In genomic region chr2:30567317-30567716, GRCh38 we compare ENCODE assay signal across 27 cellular contexts.
"Had no signal": no experiment of that assay in that cellular context is flagged by ENCODE, and none has a peak within 500 bp of the region (broad histone marks: within the 10 kb centered on the region; RNA-seq: fewer than 3 reads in every experiment).

No MANE protein-coding gene starts in this region.

- DNase-seq: activated CD4-positive, alpha-beta T cell treated with anti-CD3 and anti-CD28 coated beads for 36 hours; activated CD4-positive, CD25-positive, alpha-beta regulatory T cell; activated CD8-positive, alpha-beta memory T cell treated with anti-CD3 and anti-CD28 coated beads, Interleukin-2, amount 10 ng/mL, durations not matched to agents 7 days and 5 days; activated CD8-positive, alpha-beta T cell treated with anti-CD3 and anti-CD28 coated beads, Interleukin-2, amount 10 ng/mL, durations not matched to agents 7 days and 5 days; activated naive CD4-positive, alpha-beta T cell; activated T-cell treated with anti-CD3 and anti-CD28 coated beads, Interleukin-2, amount 50 U/mL, for 72 hours; caudate nucleus; endodermal cell; foreskin fibroblast; heart right ventricle; kidney glomerular epithelial cell; left lung; naive thymus-derived CD4-positive, alpha-beta T cell; nucleus accumbens; pancreas; retina; stimulated activated naive CD4-positive, alpha-beta T cell; T-helper 1 cell had no signal

- H3K4me3 ChIP-seq: ascending aorta, heart right ventricle, left lung, pancreas, prostate gland, vagina had no signal

- H3K27ac ChIP-seq: prostate gland, vagina had no signal

- H3K4me1 ChIP-seq: left lung, pancreas, prostate gland, vagina had no signal

- H3K4me1 Mint-ChIP-seq: endodermal cell, mesothelial cell of epicardium had no signal

- H3K27ac Mint-ChIP-seq: activated CD4-positive, alpha-beta T cell treated with anti-CD3 and anti-CD28 coated beads for 36 hours; activated CD8-positive, alpha-beta memory T cell treated with anti-CD3 and anti-CD28 coated beads, Interleukin-2, amount 10 ng/mL, durations not matched to agents 7 days and 5 days; activated CD8-positive, alpha-beta T cell treated with anti-CD3 and anti-CD28 coated beads, Interleukin-2, amount 10 ng/mL, durations not matched to agents 7 days and 5 days; activated naive CD4-positive, alpha-beta T cell treated with anti-CD3 and anti-CD28 coated beads, Interleukin-2, amount 50 U/mL, for 72 hours; brain; endodermal cell; mesothelial cell of epicardium; T-helper 2 cell treated with Interferon-gamma antibody and Interleukin-4, amounts not matched to agents 5 μg/mL and 100 μg/mL, for 36 hours; type B pancreatic cell had no signal

- H3K9me3 Mint-ChIP-seq: activated naive CD4-positive, alpha-beta T cell treated with anti-CD3 and anti-CD28 coated beads, Interleukin-2, amount 50 U/mL, for 72 hours; activated T-cell treated with anti-CD3 and anti-CD28 coated beads, Interleukin-2, amount 50 U/mL, for 72 hours; brain; endodermal cell; mesothelial cell of epicardium; naive thymus-derived CD4-positive, alpha-beta T cell; T-helper 2 cell treated with Interferon-gamma antibody and Interleukin-4, amounts not matched to agents 5 μg/mL and 100 μg/mL, for 36 hours; type B pancreatic cell had no signal

- H3K9me3 ChIP-seq: ascending aorta, heart right ventricle, left lung, pancreas, prostate gland, vagina had no signal

- H3K36me3 ChIP-seq: left lung, pancreas, prostate gland, vagina had no signal

- H3K27me3 Mint-ChIP-seq: activated CD4-positive, alpha-beta T cell treated with anti-CD3 and anti-CD28 coated beads for 36 hours; activated CD8-positive, alpha-beta memory T cell treated with anti-CD3 and anti-CD28 coated beads, Interleukin-2, amount 10 ng/mL, durations not matched to agents 7 days and 5 days; brain; naive thymus-derived CD4-positive, alpha-beta T cell; type B pancreatic cell had no signal

- ATAC-seq: activated CD4-positive, alpha-beta T cell treated with anti-CD3 and anti-CD28 coated beads for 36 hours; activated CD8-positive, alpha-beta memory T cell treated with anti-CD3 and anti-CD28 coated beads, Interleukin-2, amount 10 ng/mL, durations not matched to agents 7 days and 5 days; activated CD8-positive, alpha-beta T cell treated with anti-CD3 and anti-CD28 coated beads, Interleukin-2, amount 10 ng/mL, durations not matched to agents 7 days and 5 days; activated naive CD4-positive, alpha-beta T cell treated with anti-CD3 and anti-CD28 coated beads, Interleukin-2, amount 50 U/mL, for 72 hours; activated T-cell treated with anti-CD3 and anti-CD28 coated beads, Interleukin-2, amount 50 U/mL, for 72 hours; esophagus mucosa; naive thymus-derived CD4-positive, alpha-beta T cell; pancreas had no signal

- H3K4me3 Mint-ChIP-seq: activated CD4-positive, alpha-beta T cell treated with anti-CD3 and anti-CD28 coated beads for 36 hours; activated CD8-positive, alpha-beta memory T cell treated with anti-CD3 and anti-CD28 coated beads, Interleukin-2, amount 10 ng/mL, durations not matched to agents 7 days and 5 days; activated CD8-positive, alpha-beta T cell treated with anti-CD3 and anti-CD28 coated beads, Interleukin-2, amount 10 ng/mL, durations not matched to agents 7 days and 5 days; activated T-cell treated with anti-CD3 and anti-CD28 coated beads, Interleukin-2, amount 50 U/mL, for 72 hours; brain; endodermal cell; mesothelial cell of epicardium; naive thymus-derived CD4-positive, alpha-beta T cell; T-helper 2 cell treated with Interferon-gamma antibody and Interleukin-4, amounts not matched to agents 5 μg/mL and 100 μg/mL, for 36 hours; type B pancreatic cell had no signal

- H3K27me3 ChIP-seq: ascending aorta, heart right ventricle, left lung, pancreas, vagina had no signal
